In genomic region chr17:30208214-30208613, GRCh38 we compare ENCODE assay signal across 14 cellular contexts. TPM values are rescaled to one million over a fixed set of nuclear protein-coding genes. Genes with fewer than 3 reads are reported as not detected.
"Had no signal": no experiment of that assay in that cellular context is flagged by ENCODE, and none has a peak within 500 bp of the region (broad histone marks: within the 10 kb centered on the region; RNA-seq: fewer than 3 reads in every experiment).

No MANE protein-coding gene starts in this region.

- H3K36me3 Mint-ChIP-seq: natural killer cell treated with Interleukin-12 subunit alpha and Interleukin-12 subunit beta and Interleukin-15 and Interleukin-18, amount 100 ng/mL, for 72 hours had no signal

- H3K27me3 ChIP-seq: colonic mucosa, left lung had no signal

- H3K9me3 ChIP-seq: adrenal gland, colonic mucosa, heart left ventricle, left lung, sigmoid colon, thoracic aorta had no signal

- DNase-seq: activated CD4-positive, alpha-beta T cell treated with anti-CD3 and anti-CD28 coated beads, Interleukin-2, amount 50 U/mL, for 1 hour; activated naive CD4-positive, alpha-beta T cell treated with anti-CD3 and anti-CD28 coated beads, Interleukin-2, amount 50 U/mL, for 16 hours; activated T-cell treated with anti-CD3 and anti-CD28 coated beads, Interleukin-2, amount 50 U/mL, for 1 hour; adrenal gland; caudate nucleus; colonic mucosa; heart left ventricle; left lung; sigmoid colon; stimulated activated CD4-positive, alpha-beta T cell treated with anti-CD3 and anti-CD28 coated beads, Interleukin-2, amount 100 ng/mL, for 24 hours had no signal

- H3K36me3 ChIP-seq: adrenal gland, colonic mucosa, heart left ventricle, left lung, sigmoid colon had no signal

- ATAC-seq: heart left ventricle; left lung; natural killer cell treated with Interleukin-12 subunit alpha and Interleukin-12 subunit beta and Interleukin-15 and Interleukin-18, amount 100 ng/mL, for 72 hours had no signal

- H3K4me3 ChIP-seq: adrenal gland, colonic mucosa, heart left ventricle, left lung, sigmoid colon, thoracic aorta had no signal

- H3K4me3 Mint-ChIP-seq: natural killer cell treated with Interleukin-12 subunit alpha and Interleukin-12 subunit beta and Interleukin-15 and Interleukin-18, amount 100 ng/mL, for 72 hours; stimulated activated naive CD8-positive, alpha-beta T cell treated with anti-CD3 and anti-CD28 coated beads, Interleukin-15, Interleukin-2, amounts not matched to agents 100 ng/mL and 50 ng/mL, for 24 hours had no signal

- H3K9me3 Mint-ChIP-seq: natural killer cell treated with Interleukin-12 subunit alpha and Interleukin-12 subunit beta and Interleukin-15 and Interleukin-18, amount 100 ng/mL, for 72 hours; stimulated activated naive CD8-positive, alpha-beta T cell treated with anti-CD3 and anti-CD28 coated beads, Interleukin-15, Interleukin-2, amounts not matched to agents 100 ng/mL and 50 ng/mL, for 24 hours had no signal

- H3K27ac Mint-ChIP-seq: natural killer cell treated with Interleukin-12 subunit alpha and Interleukin-12 subunit beta and Interleukin-15 and Interleukin-18, amount 100 ng/mL, for 72 hours; stimulated activated naive CD8-positive, alpha-beta T cell treated with anti-CD3 and anti-CD28 coated beads, Interleukin-15, Interleukin-2, amounts not matched to agents 100 ng/mL and 50 ng/mL, for 24 hours had no signal

RNA-seq across cellular contexts. Expression of gene SLC6A4, which starts 27.3 kb away (rescaled TPM):
- total RNA-seq: fibroblast of lung had no signal
